In the genomic region with DNA sequence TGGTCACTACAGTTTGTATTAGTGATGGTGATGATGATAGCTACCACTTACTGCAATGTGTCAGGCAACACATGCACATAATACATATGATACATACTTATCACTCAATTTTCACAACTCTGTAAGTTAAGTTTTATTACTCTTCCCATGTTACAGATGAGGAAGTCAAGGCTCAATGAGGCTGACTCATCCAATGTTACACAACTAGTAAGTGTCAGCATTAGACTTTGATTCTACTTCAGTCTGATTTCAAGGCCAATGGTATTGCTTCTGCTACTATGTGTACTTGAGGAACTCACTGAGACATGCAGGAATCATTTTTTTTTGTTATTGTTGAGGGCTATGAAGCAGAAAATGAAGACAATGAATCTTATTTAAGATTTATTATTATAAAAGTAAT, we compare ENCODE assay signal across 16 cellular contexts.
A peak's percentile ranks its signal among the peaks of the same experiment; 100 is the strongest.
DNase-seq lines count a peak whose midpoint lies in the region; ATAC-seq, FAIRE-seq and TF ChIP-seq lines count a peak whose summit lies in the region.
"Had no signal": no experiment of that assay in that cellular context is flagged by ENCODE, and none has a peak within 500 bp of the region (broad histone marks: within the 10 kb centered on the region; RNA-seq: fewer than 3 reads in every experiment).

No MANE protein-coding gene starts in this region.

- FAIRE-seq in A549 (lab: Jason Lieb, UNC): peak; percentile 98
- FAIRE-seq: D721Med had no signal

- ATAC-seq in A549 (no peak), GM18867 (IDR thresholded peaks at IDR 0.05; ENCODE audit: unreplicated experiment) (no peak)
- ATAC-seq: CD8-positive, alpha-beta T cell; HCT116; SK-N-SH treated with all-trans-retinoic acid at 6 μM for 48 hours had no signal

- no peaks in the 10 kb centered on the region for H3K4me1 ChIP-seq in A549
- no peaks in the 10 kb centered on the region for H3K4me1 ChIP-seq in colonic mucosa

- TF ChIP-seq EP300 in A549 (IDR thresholded peaks at IDR 0.05): no peak

- H3K4me3 ChIP-seq in A549: no peak overlapping the region
- H3K4me3 ChIP-seq in brain microvascular endothelial cell (ENCODE audit: low read depth, low read length): no peak overlapping the region
- no peak overlapping the region for H3K4me3 ChIP-seq in colonic mucosa
- H3K4me3 ChIP-seq: GM23248, PC-9 had no signal

- H3K36me3 ChIP-seq in brain microvascular endothelial cell (replicated peaks) (no peaks in the 10 kb centered on the region), colonic mucosa (no peaks in the 10 kb centered on the region)

- H3K9me3 ChIP-seq in A549: no peaks in the 10 kb centered on the region; the same call in 2 of the 3 replicates
- H3K9me3 ChIP-seq in colonic mucosa: no peaks in the 10 kb centered on the region

- TF ChIP-seq RAD21 in A549 (conservative IDR thresholded peaks at IDR 0.05 in 1 of 2, IDR thresholded peaks at IDR 0.05 in 1 of 2): no peak

- in situ Hi-C loops in brain microvascular endothelial cell (cut with HindIII; ENCODE audit: low pct_ligation_motif_present, low sequenced_read_pairs): no loop called here

- CTCF ChIA-PET in A549 (lab: Yijun Ruan, JAX): no interaction called here

- H3K9ac ChIP-seq in colonic mucosa (ENCODE audit: low read depth in 2 of 2, low read length in 2 of 2): no peak overlapping the region
- H3K9ac ChIP-seq: GM23248 had no signal

- intact Hi-C loops in colonic mucosa (cut with DNase I): no loop called here

- POLR2A ChIA-PET in A549 (lab: Yijun Ruan, JAX): no interaction called here

- H3K27ac ChIP-seq in A549 (no peak overlapping the region), brain microvascular endothelial cell (no peak overlapping the region), colonic mucosa (no peak overlapping the region)
- H3K27ac ChIP-seq: GM23248, PC-9 had no signal

- H3K27me3 ChIP-seq in brain microvascular endothelial cell (replicated peaks): no peaks in the 10 kb centered on the region
- H3K27me3 ChIP-seq in colonic mucosa: no peaks in the 10 kb centered on the region

- DNase-seq in A549 (ENCODE audit: low read depth in 1 of 2, low spot score in 1 of 2) (peak in 1 of 2 experiments; percentile 1), Kasumi-1 (lab: John Stamatoyannopoulos, UW) (peak; percentile 3 to 11), SKM-1 (lab: John Stamatoyannopoulos, UW; ENCODE audit: unreplicated experiment) (peak; percentile 1), iris pigment epithelial cell (ENCODE audit: low read depth) (peak; percentile 21), NCI-H446 treated with DMSO at 0.1 percent for 48 hours (lab: John Stamatoyannopoulos, UW) (no peak), brain microvascular endothelial cell (no peak), colonic mucosa (no peak)
- DNase-seq: CD8-positive, alpha-beta T cell; GM23248; NCI-H1930; NCI-H524; PC-9 had no signal

- TF ChIP-seq CTCF in A549 (IDR thresholded peaks at IDR 0.05) (no peak), brain microvascular endothelial cell (IDR thresholded peaks at IDR 0.05; ENCODE audit: low read depth, low read length, missing control alignments) (no peak), colonic mucosa (IDR thresholded peaks at IDR 0.05) (no peak)

- H3K4me2 ChIP-seq in A549: no peak overlapping the region
- H3K4me2 ChIP-seq: PC-9 had no signal

- no peak for TF ChIP-seq POLR2A in A549 (IDR thresholded peaks at IDR 0.05; ENCODE audit: low read length)

TF ChIP-seq in A549, 52 proteins besides CTCF, POLR2A, EP300 and RAD21:
- TF ChIP-seq BHLHE40 (IDR thresholded peaks at IDR 0.05; ENCODE audit: low read depth, low read length): no peak

Comparison
In these comparisons a context has a peak if more than half of its experiments do, and no peak if none do; other contexts are left out.
1. DNase-seq: peak in Kasumi-1 (2 of 2), SKM-1 (single experiment) and iris pigment epithelial cell (single experiment); none in NCI-H446 treated with DMSO at 0.1 percent for 48 hours (single experiment), brain microvascular endothelial cell (single experiment) and colonic mucosa (single experiment).